ENCODE assay signal across 1 cellular context in the genomic region with DNA sequence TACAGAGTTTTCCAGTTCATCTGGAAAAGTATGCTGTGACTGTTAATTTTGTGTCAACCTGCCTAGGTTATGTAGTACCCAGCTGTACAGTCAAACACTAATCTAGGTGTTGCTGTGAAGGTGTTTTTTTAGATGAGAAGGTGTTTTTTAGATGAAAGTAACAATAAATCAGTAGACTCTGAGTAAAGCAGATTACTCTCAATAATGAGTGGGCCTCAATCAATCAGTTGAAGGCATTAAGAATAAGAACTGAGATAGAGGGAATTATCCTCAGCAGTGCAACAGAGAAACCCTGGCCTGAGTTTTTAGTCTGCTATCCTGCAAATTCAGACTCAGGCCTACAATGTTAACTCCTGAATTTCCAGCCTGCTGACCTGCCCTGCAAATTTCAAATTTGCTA.
TF ChIP-seq lines count a peak whose summit lies in the region.

No MANE protein-coding gene starts in this region.

TF ChIP-seq in HepG2, 621 proteins besides CTCF, POLR2A, EP300 and RAD21:
- TF ChIP-seq RBM22 (optimal IDR thresholded peaks at IDR 0.05; ENCODE audit: low read length) (peak; percentile 39), RAD51 (IDR thresholded peaks at IDR 0.05; ENCODE audit: borderline replicate concordance) (no peak)
